In the genomic region with DNA sequence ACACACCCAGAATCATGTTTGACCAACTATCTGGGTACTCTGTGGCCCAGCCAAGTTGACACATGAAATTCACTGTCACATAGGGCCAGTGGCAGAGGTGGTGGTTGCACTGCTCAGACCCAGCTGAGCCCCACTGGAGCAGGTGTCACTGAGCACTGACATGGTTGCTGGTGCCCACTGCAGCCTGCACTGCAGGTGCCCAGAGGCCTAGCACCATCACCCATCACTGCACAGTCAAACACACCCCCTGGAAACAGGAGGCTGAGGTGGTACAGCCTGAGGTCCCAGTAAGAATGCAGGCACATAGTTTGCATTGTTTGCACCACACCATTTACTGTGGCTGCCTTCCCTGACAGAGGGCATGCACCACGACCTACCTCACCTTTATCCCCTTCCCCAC, we compare ENCODE assay signal across 25 cellular contexts.
"Had no signal": no experiment of that assay in that cellular context is flagged by ENCODE, and none has a peak within 500 bp of the region (broad histone marks: within the 10 kb centered on the region; RNA-seq: fewer than 3 reads in every experiment).

No MANE protein-coding gene starts in this region.

- ATAC-seq: activated naive CD8-positive, alpha-beta T cell treated with anti-CD3 and anti-CD28 coated beads, Interleukin-2, amount 50 U/mL, for 24 hours; body of pancreas; Panc1; Right ventricle myocardium inferior; T-cell had no signal

- H3K4me1 ChIP-seq: body of pancreas had no signal

- H3K27ac ChIP-seq: ascending aorta, body of pancreas, coronary artery, SK-N-MC, VCaP had no signal

- H3K9me3 ChIP-seq: ascending aorta, body of pancreas had no signal

- FAIRE-seq: bronchial epithelial cell had no signal

- H3K36me3 ChIP-seq: ascending aorta had no signal

- H3K27me3 ChIP-seq: ascending aorta, body of pancreas had no signal

- DNase-seq: activated CD4-positive, alpha-beta memory T cell treated with anti-CD3 and anti-CD28 coated beads for 36 hours; activated CD4-positive, alpha-beta T cell treated with anti-CD3 and anti-CD28 coated beads, Interleukin-2, amount 10 ng/mL, durations not matched to agents 7 days and 5 days; activated CD4-positive, CD25-positive, alpha-beta regulatory T cell; activated CD8-positive, alpha-beta memory T cell treated with anti-CD3 and anti-CD28 coated beads, Interleukin-2, amount 50 U/mL, for 4 hours; activated naive CD4-positive, alpha-beta T cell treated with anti-CD3 and anti-CD28 coated beads, Interleukin-2, amount 50 U/mL, for 16 hours; activated naive CD8-positive, alpha-beta T cell treated with anti-CD3 and anti-CD28 coated beads, Interleukin-2, amount 50 U/mL, for 24 hours; activated T-cell treated with anti-CD3 and anti-CD28 coated beads, Interleukin-2, amount 50 U/mL, for 72 hours; amniotic stem cell; body of pancreas; central memory CD4-positive, alpha-beta T cell; NCI-H1930; NCI-H2107; NCI-H2171 treated with DMSO at 0.1 percent for 48 hours; NCI-H226; NCI-H526; NCI-H774; RPMI8226; T-cell had no signal

- H3K4me3 ChIP-seq: ascending aorta, body of pancreas, coronary artery, SK-N-MC had no signal
